21 cellular contexts compared by ENCODE assay signal in genomic region chr5:38228914-38229313, GRCh38.
"Had no signal": no experiment of that assay in that cellular context is flagged by ENCODE, and none has a peak within 500 bp of the region (broad histone marks: within the 10 kb centered on the region; RNA-seq: fewer than 3 reads in every experiment).

No MANE protein-coding gene starts in this region.

- FAIRE-seq: RCC 7860 had no signal

- H3K9me3 ChIP-seq: SJSA1 had no signal

- H3K36me3 ChIP-seq: SJSA1 had no signal

- H3K4me1 ChIP-seq: SJSA1 had no signal

- H3K27ac ChIP-seq: HL-60, SJSA1, SK-N-MC had no signal

- H3K4me3 ChIP-seq: SJSA1, SK-N-MC had no signal

- DNase-seq: Karpas-422, KG1, MM.1S, NCI-H1092 treated with DMSO at 0.1 percent for 48 hours, NCI-H1436, NCI-H1694, NCI-H187 treated with DMSO at 0.1 percent for 48 hours, NCI-H2029 treated with DMSO at 0.1 percent for 48 hours, NCI-H2227 treated with DMSO at 0.1 percent for 48 hours, NCI-H524, NCI-H526 treated with DMSO at 0.1 percent for 48 hours, NCI-H774, Right ventricle myocardium superior, RPMI8226, SIG-M5, SW 1271, T-helper 1 cell had no signal
